1 cellular context compared by ENCODE assay signal in genomic region chr7:6443372-6443941, GRCh38.
A peak's percentile ranks its signal among the peaks of the same experiment; 100 is the strongest.
TF ChIP-seq lines count a peak whose summit lies in the region.

No MANE protein-coding gene starts in this region.

TF ChIP-seq in A549, 52 proteins besides CTCF, POLR2A, EP300 and RAD21 (continued from another document):
- TF ChIP-seq E2F6 (IDR thresholded peaks at IDR 0.05; ENCODE audit: borderline replicate concordance, low read depth) (no peak), JUN (IDR thresholded peaks at IDR 0.05) (peak in 1 of 2 experiments; percentile 50; a peak in 2 of 5 replicates), PBX3 (IDR thresholded peaks at IDR 0.05) (no peak), MAX (IDR thresholded peaks at IDR 0.05) (peak; percentile 47; the same call in 1 of the 2 replicates), JUNB (IDR thresholded peaks at IDR 0.05) (peak; percentile 65), FOSL2 (IDR thresholded peaks at IDR 0.05) (peak; percentile 76), FOSL2 (CRISPR knock-in tag; IDR thresholded peaks at IDR 0.05) (peak; percentile 96), KDM5A (IDR thresholded peaks at IDR 0.05) (no peak)
TF ChIP-seq in A549: peak in this region for 4.
